ENCODE assay signal across 27 cellular contexts in the genomic region with DNA sequence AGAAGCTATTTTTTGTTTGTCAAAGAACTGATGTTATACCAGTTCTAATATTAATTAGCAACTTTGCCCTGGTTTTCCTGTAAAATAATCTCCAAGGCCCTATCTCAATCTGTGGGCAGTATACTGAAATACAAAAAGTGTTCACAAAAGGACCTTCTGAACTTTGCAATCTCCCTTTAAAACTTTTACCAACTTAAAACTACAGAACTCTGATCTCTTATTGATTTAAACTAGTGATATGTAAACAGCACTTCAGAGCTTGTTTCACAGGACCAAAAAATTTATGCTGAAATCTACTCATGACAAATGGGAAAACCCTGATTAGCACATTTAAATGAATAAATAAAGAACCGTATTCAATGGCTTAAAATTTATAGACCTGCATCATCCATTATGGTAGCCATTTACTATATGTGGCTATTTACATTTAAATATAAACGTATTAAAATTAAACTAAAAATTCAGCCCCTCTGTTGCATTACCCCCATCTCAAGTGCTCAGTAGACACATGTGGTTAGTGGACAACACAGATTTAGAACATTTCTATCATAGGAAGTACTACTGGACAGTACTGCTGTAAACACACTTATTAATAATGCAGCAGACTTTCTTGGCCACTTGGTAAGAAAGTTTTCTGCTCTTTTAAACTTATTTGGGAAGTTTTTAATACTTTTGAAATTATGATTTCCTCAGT. TPM values are rescaled to one million over a fixed set of nuclear protein-coding genes. Genes with fewer than 3 reads are reported as not detected.
"Had no signal": no experiment of that assay in that cellular context is flagged by ENCODE, and none has a peak within 500 bp of the region (broad histone marks: within the 10 kb centered on the region; RNA-seq: fewer than 3 reads in every experiment).

No MANE protein-coding gene starts in this region.

- FAIRE-seq: endometrium, islet of Langerhans, keratinocyte had no signal

- H3K27ac ChIP-seq: colonic mucosa, epithelial cell of prostate, esophagus squamous epithelium, gastrocnemius medialis, heart right ventricle, left ventricle myocardium inferior, lower lobe of right lung had no signal

- H3K9me3 ChIP-seq: colonic mucosa, esophagus squamous epithelium, gastrocnemius medialis, heart right ventricle, left ventricle myocardium inferior, lower lobe of right lung, mucosa of descending colon had no signal

- H3K4me1 ChIP-seq: colonic mucosa, esophagus squamous epithelium, gastrocnemius medialis, left ventricle myocardium inferior, lower lobe of right lung had no signal

- H3K4me3 ChIP-seq: colonic mucosa, esophagus squamous epithelium, gastrocnemius medialis, heart right ventricle, left ventricle myocardium inferior, lower lobe of right lung, mucosa of descending colon had no signal

- ATAC-seq: effector memory CD8-positive, alpha-beta T cell; esophagus mucosa; gastrocnemius medialis; heart right ventricle; left cardiac atrium; lower lobe of right lung; mucosa of descending colon had no signal

- H3K27me3 ChIP-seq: colonic mucosa, esophagus squamous epithelium, gastrocnemius medialis, heart right ventricle had no signal

- H3K36me3 ChIP-seq: colonic mucosa, esophagus squamous epithelium, gastrocnemius medialis, heart right ventricle, left ventricle myocardium inferior, lower lobe of right lung had no signal

- DNase-seq: colonic mucosa; cortex of kidney; effector CD8-positive, alpha-beta T cell; effector memory CD8-positive, alpha-beta T cell; endodermal cell; erythroblast; esophagus squamous epithelium; foreskin fibroblast; foreskin melanocyte; gastrocnemius medialis; glutamatergic neuron; head of caudate nucleus; heart right ventricle; hippocampal formation; left cardiac atrium; left ventricle myocardium inferior; lower lobe of right lung; mesenchymal stem cell; mucosa of descending colon had no signal

RNA-seq across cellular contexts. Expression of a gene that starts 12.0 kb away (rescaled TPM):
- total RNA-seq: dermis microvascular lymphatic vessel endothelial cell, kidney epithelial cell, lung microvascular endothelial cell had no signal
- polyA plus RNA-seq: keratinocyte had no signal
